ENCODE assay signal across 19 cellular contexts in genomic region chr1:48869116-48869893, GRCh38.
DNase-seq lines count a peak whose midpoint lies in the region; ATAC-seq and TF ChIP-seq lines count a peak whose summit lies in the region.
"Had no signal": no experiment of that assay in that cellular context is flagged by ENCODE, and none has a peak within 500 bp of the region (broad histone marks: within the 10 kb centered on the region; RNA-seq: fewer than 3 reads in every experiment).

No MANE protein-coding gene starts in this region.

- no peaks in the 10 kb centered on the region for H3K9me3 ChIP-seq in Karpas-422 (ENCODE audit: low read length)
- H3K9me3 ChIP-seq in adipocyte (ENCODE audit: control insufficient read depth, low read length), result no peaks in the 10 kb centered on the region
- H3K9me3 ChIP-seq in hepatocyte (ENCODE audit: low read depth), result no peaks in the 10 kb centered on the region
- H3K9me3 ChIP-seq: BLaER1 treated with 17β-estradiol and CSF1 and Interleukin-3, amounts not matched to agents 10 nM and 100 nM; tibial artery had no signal

- H4K20me1 ChIP-seq in Karpas-422 (ENCODE audit: insufficient read depth, low read depth, low read length), result no peaks in the 10 kb centered on the region
- H4K20me1 ChIP-seq in hepatocyte (ENCODE audit: insufficient read depth, poor library complexity, severe bottlenecking), result no peaks in the 10 kb centered on the region
- H4K20me1 ChIP-seq: BLaER1 treated with 17β-estradiol and CSF1 and Interleukin-3, amounts not matched to agents 10 nM and 100 nM had no signal

- H3K36me3 ChIP-seq in Karpas-422 (ENCODE audit: insufficient read depth, low read length), result no peaks in the 10 kb centered on the region
- no peaks in the 10 kb centered on the region for H3K36me3 ChIP-seq in adipocyte (ENCODE audit: control insufficient read depth, insufficient read depth, low read length, severe bottlenecking)
- no peaks in the 10 kb centered on the region for H3K36me3 ChIP-seq in hepatocyte (replicated peaks; ENCODE audit: insufficient read depth, low read depth)
- H3K36me3 ChIP-seq: BLaER1 treated with 17β-estradiol and CSF1 and Interleukin-3, amounts not matched to agents 10 nM and 100 nM; tibial artery had no signal

- H2AFZ ChIP-seq in Karpas-422 (ENCODE audit: low read length) (no peak overlapping the region), hepatocyte (no peak overlapping the region)

- H3K9ac ChIP-seq in Karpas-422 (ENCODE audit: low read length) (no peak overlapping the region), adipocyte (ENCODE audit: low read length) (no peak overlapping the region)
- H3K9ac ChIP-seq: BLaER1 treated with 17β-estradiol and CSF1 and Interleukin-3, amounts not matched to agents 10 nM and 100 nM had no signal

- H3K4me3 ChIP-seq in Karpas-422 (ENCODE audit: low read length) (no peak overlapping the region), adipocyte (ENCODE audit: low read length) (no peak overlapping the region), hepatocyte (no peak overlapping the region)
- H3K4me3 ChIP-seq: BLaER1 treated with 17β-estradiol and CSF1 and Interleukin-3, amounts not matched to agents 10 nM and 100 nM; tibial artery had no signal

- H3K4me3 Mint-ChIP-seq in stimulated activated naive B cell treated with anti-CD40 and anti-IgM and Interleukin-4, amounts not matched to agents 10 μg/mL and 1 μg/mL and 100 μg/mL, for 72 hours, result no peak overlapping the region
- H3K4me3 Mint-ChIP-seq: activated T-helper 1 cell treated with anti-CD3 and anti-CD28 coated beads, Interleukin-12 subunit alpha, Interleukin-12 subunit beta, Interleukin-2, Interleukin-4 antibody, amounts not matched to agents 30 ng/mL and 10 ng/mL and 1 ng/mL, durations not matched to agents 14 hours and 24 hours and 36 hours had no signal

- H3K79me2 ChIP-seq in Karpas-422 (ENCODE audit: low read length), result no peaks in the 10 kb centered on the region
- no peaks in the 10 kb centered on the region for H3K79me2 ChIP-seq in hepatocyte

- H3K36me3 Mint-ChIP-seq in stimulated activated naive B cell treated with anti-CD40 and anti-IgM and Interleukin-4, amounts not matched to agents 10 μg/mL and 1 μg/mL and 100 μg/mL, for 72 hours, result no peaks in the 10 kb centered on the region

- no peak overlapping the region for H3K27ac ChIP-seq in Karpas-422 (ENCODE audit: low read length)
- no peak overlapping the region for H3K27ac ChIP-seq in hepatocyte
- H3K27ac ChIP-seq: BLaER1 treated with 17β-estradiol and CSF1 and Interleukin-3, amounts not matched to agents 10 nM and 100 nM; tibial artery had no signal

- no peak overlapping the region for H3K27ac Mint-ChIP-seq in stimulated activated naive B cell treated with anti-CD40 and anti-IgM and Interleukin-4, amounts not matched to agents 10 μg/mL and 1 μg/mL and 100 μg/mL, for 72 hours
- H3K27ac Mint-ChIP-seq: activated T-helper 1 cell treated with anti-CD3 and anti-CD28 coated beads, Interleukin-12 subunit alpha, Interleukin-12 subunit beta, Interleukin-2, Interleukin-4 antibody, amounts not matched to agents 30 ng/mL and 10 ng/mL and 1 ng/mL, durations not matched to agents 14 hours and 24 hours and 36 hours had no signal

- no peaks in the 10 kb centered on the region for H3K27me3 ChIP-seq in Karpas-422 (ENCODE audit: low read length)
- no peaks in the 10 kb centered on the region for H3K27me3 ChIP-seq in adipocyte (replicated peaks; ENCODE audit: control insufficient read depth, insufficient read depth, low read length)
- no peaks in the 10 kb centered on the region for H3K27me3 ChIP-seq in hepatocyte
- H3K27me3 ChIP-seq: BLaER1 treated with 17β-estradiol and CSF1 and Interleukin-3, amounts not matched to agents 10 nM and 100 nM; tibial artery had no signal

- H3K4me2 ChIP-seq in Karpas-422 (ENCODE audit: low read depth, low read length, poor library complexity, severe bottlenecking) (no peak overlapping the region), hepatocyte (no peak overlapping the region)

- H3K9me2 ChIP-seq in Karpas-422 (replicated peaks; ENCODE audit: insufficient read depth, low read length), result no peaks in the 10 kb centered on the region
- H3K9me2 ChIP-seq in hepatocyte (replicated peaks; ENCODE audit: insufficient read depth), result no peaks in the 10 kb centered on the region

- peaks cover 3 to 10% of the 10 kb centered on the region in 2 donors for H3K27me3 Mint-ChIP-seq in stimulated activated naive B cell treated with anti-CD40 and anti-IgM and Interleukin-4, amounts not matched to agents 10 μg/mL and 1 μg/mL and 100 μg/mL, for 72 hours

- peak; percentile 2; the same call in 1 of the 2 replicates for TF ChIP-seq CTCF in AG09319 (IDR thresholded peaks at IDR 0.05; ENCODE audit: low read depth, low read length)
- peak; percentile 21 for TF ChIP-seq CTCF in hepatocyte (IDR thresholded peaks at IDR 0.05; ENCODE audit: poor library complexity)

- peaks cover 5 to 15% of the 10 kb centered on the region in 2 donors for H3K4me1 Mint-ChIP-seq in stimulated activated naive B cell treated with anti-CD40 and anti-IgM and Interleukin-4, amounts not matched to agents 10 μg/mL and 1 μg/mL and 100 μg/mL, for 72 hours

- 84% methylated on average over 5 of the region's 5 CpGs for WGBS in hepatocyte (ENCODE audit: low lambda C conversion rate, missing lambda C conversion rate)

- DNase-seq in AG09319 (ENCODE audit: extremely low read depth, low read depth) (no peak), Karpas-422 (peak; percentile 47), adipocyte (ENCODE audit: low read depth) (peak; percentile 40), hepatocyte (ENCODE audit: low spot score) (no peak), NCI-H1930 (lab: John Stamatoyannopoulos, UW) (no peak), NCI-H2227 treated with DMSO at 0.1 percent for 48 hours (lab: John Stamatoyannopoulos, UW) (no peak)
- no peak for DNase-seq in stimulated activated naive B cell treated with anti-CD40 and anti-IgM and Interleukin-4, amounts not matched to agents 10 μg/mL and 1 μg/mL and 100 μg/mL, for 72 hours
- DNase-seq: activated CD4-positive, alpha-beta T cell treated with anti-CD3 and anti-CD28 coated beads, Interleukin-2, amount 50 U/mL, for 4 hours; amniotic stem cell; DMS79; NCI-H1105; Right ventricle myocardium superior; stimulated activated CD4-positive, alpha-beta T cell treated with anti-CD3 and anti-CD28 coated beads, Interleukin-1b, Interleukin-23, amount 100 ng/mL, for 48 hours; stimulated activated CD8-positive, alpha-beta memory T cell treated with anti-CD3 and anti-CD28 coated beads, Interleukin-4, amount 100 ng/mL, for 48 hours; T1000; tibial artery had no signal

- H3K4me1 ChIP-seq in Karpas-422 (ENCODE audit: low read length), result peaks cover 6% of the 10 kb centered on the region
- peaks cover 36% of the 10 kb centered on the region for H3K4me1 ChIP-seq in adipocyte (ENCODE audit: control insufficient read depth, insufficient read depth, low read length)
- no peaks in the 10 kb centered on the region for H3K4me1 ChIP-seq in hepatocyte (ENCODE audit: insufficient read depth)
- H3K4me1 ChIP-seq: tibial artery had no signal

- ATAC-seq in HG03342 (IDR thresholded peaks at IDR 0.05; ENCODE audit: unreplicated experiment), result no peak
- ATAC-seq in stimulated activated naive B cell treated with anti-CD40 and anti-IgM and Interleukin-4, amounts not matched to agents 10 μg/mL and 1 μg/mL and 100 μg/mL, for 72 hours (replicated peaks), result no peak

- no peaks in the 10 kb centered on the region for H3K9me3 Mint-ChIP-seq in stimulated activated naive B cell treated with anti-CD40 and anti-IgM and Interleukin-4, amounts not matched to agents 10 μg/mL and 1 μg/mL and 100 μg/mL, for 72 hours
- H3K9me3 Mint-ChIP-seq: activated T-helper 1 cell treated with anti-CD3 and anti-CD28 coated beads, Interleukin-12 subunit alpha, Interleukin-12 subunit beta, Interleukin-2, Interleukin-4 antibody, amounts not matched to agents 30 ng/mL and 10 ng/mL and 1 ng/mL, durations not matched to agents 14 hours and 24 hours and 36 hours had no signal

Comparison
In these comparisons a context has a peak if more than half of its experiments do, and no peak if none do; other contexts are left out.
1. DNase-seq: peak in Karpas-422 (single experiment) and adipocyte (single experiment); none in AG09319 (single experiment), hepatocyte (single experiment), NCI-H1930 (0 of 2), NCI-H2227 treated with DMSO at 0.1 percent for 48 hours (single experiment) and stimulated activated naive B cell treated with anti-CD40 and anti-IgM and Interleukin-4, amounts not matched to agents 10 μg/mL and 1 μg/mL and 100 μg/mL, for 72 hours (single experiment).